In the genomic region with DNA sequence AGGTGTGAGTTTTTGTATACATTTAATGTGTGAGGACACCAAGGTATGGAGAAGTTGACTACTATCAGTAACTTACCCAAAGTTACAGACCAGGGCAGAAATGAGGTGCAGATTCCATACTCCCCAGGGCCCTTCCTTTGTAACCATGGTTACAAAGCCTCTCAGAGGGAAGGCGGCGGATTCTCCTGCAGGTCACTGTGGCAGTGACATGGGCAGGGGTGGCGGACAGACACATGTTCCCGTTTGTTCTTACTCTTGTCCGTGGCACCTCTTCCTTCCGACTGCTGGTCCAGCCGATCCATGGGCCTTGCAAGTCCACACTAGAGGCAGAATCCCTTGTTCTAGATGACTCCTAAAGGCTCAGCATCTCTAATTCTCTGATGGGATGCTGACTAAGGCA, we compare ENCODE assay signal across 17 cellular contexts. TPM values are rescaled to one million over a fixed set of nuclear protein-coding genes. Genes with fewer than 3 reads are reported as not detected.
"Had no signal": no experiment of that assay in that cellular context is flagged by ENCODE, and none has a peak within 500 bp of the region (broad histone marks: within the 10 kb centered on the region; RNA-seq: fewer than 3 reads in every experiment).

No MANE protein-coding gene starts in this region.

- H3K4me3 Mint-ChIP-seq: dendritic cell treated with granulocyte-macrophage colony-stimulating factor and Interleukin-4, amounts not matched to agents 40 ng/mL and 50 ng/mL, for 4 days; stimulated activated effector memory CD8-positive, alpha-beta T cell treated with anti-CD3 and anti-CD28 coated beads, Interleukin-12 subunit alpha, Interleukin-12 subunit beta, amount 100 ng/mL, for 72 hours; type B pancreatic cell had no signal

- H3K27me3 Mint-ChIP-seq: dendritic cell treated with granulocyte-macrophage colony-stimulating factor and Interleukin-4, amounts not matched to agents 40 ng/mL and 50 ng/mL, for 4 days had no signal

- H3K9me3 ChIP-seq: esophagus squamous epithelium had no signal

- H3K9me3 Mint-ChIP-seq: activated naive CD4-positive, alpha-beta T cell treated with anti-CD3 and anti-CD28 coated beads, Interleukin-2, amount 50 U/mL, for 72 hours; dendritic cell treated with granulocyte-macrophage colony-stimulating factor and Interleukin-4, amounts not matched to agents 40 ng/mL and 50 ng/mL, for 4 days; stimulated activated effector memory CD8-positive, alpha-beta T cell treated with anti-CD3 and anti-CD28 coated beads, Interleukin-12 subunit alpha, Interleukin-12 subunit beta, amount 100 ng/mL, for 72 hours; type B pancreatic cell had no signal

- H3K27ac Mint-ChIP-seq: activated naive CD4-positive, alpha-beta T cell treated with anti-CD3 and anti-CD28 coated beads, Interleukin-2, amount 50 U/mL, for 72 hours; stimulated activated effector memory CD8-positive, alpha-beta T cell treated with anti-CD3 and anti-CD28 coated beads, Interleukin-12 subunit alpha, Interleukin-12 subunit beta, amount 100 ng/mL, for 72 hours; type B pancreatic cell had no signal

- ATAC-seq: activated CD4-positive, CD25-positive, alpha-beta regulatory T cell treated with anti-CD3 and anti-CD28 coated beads, Interleukin-2, amount 50 U/mL, for 24 hours; activated naive CD4-positive, alpha-beta T cell treated with anti-CD3 and anti-CD28 coated beads, Interleukin-2, amount 50 U/mL, for 72 hours; stimulated activated effector memory CD8-positive, alpha-beta T cell treated with anti-CD3 and anti-CD28 coated beads, Interleukin-12 subunit alpha, Interleukin-12 subunit beta, amount 100 ng/mL, for 72 hours had no signal

- H3K36me3 Mint-ChIP-seq: activated naive CD4-positive, alpha-beta T cell treated with anti-CD3 and anti-CD28 coated beads, Interleukin-2, amount 50 U/mL, for 72 hours; stimulated activated effector memory CD8-positive, alpha-beta T cell treated with anti-CD3 and anti-CD28 coated beads, Interleukin-12 subunit alpha, Interleukin-12 subunit beta, amount 100 ng/mL, for 72 hours; type B pancreatic cell had no signal

- H3K36me3 ChIP-seq: brain microvascular endothelial cell, esophagus squamous epithelium had no signal

- H3K4me1 Mint-ChIP-seq: stimulated activated effector memory CD8-positive, alpha-beta T cell treated with anti-CD3 and anti-CD28 coated beads, Interleukin-12 subunit alpha, Interleukin-12 subunit beta, amount 100 ng/mL, for 72 hours had no signal

- DNase-seq: activated effector memory CD4-positive, alpha-beta T cell treated with Interleukin-2 at 50 U/mL for 16 hours; activated T-cell treated with anti-CD3 and anti-CD28 coated beads, Interleukin-2, amount 50 U/mL, for 1 hour; amniotic stem cell; brain microvascular endothelial cell; cerebellar nuclear complex; esophagus squamous epithelium; foreskin fibroblast; kidney; small intestine; T-helper 2 cell had no signal

- H3K27ac ChIP-seq: brain microvascular endothelial cell, esophagus squamous epithelium had no signal

- H3K4me3 ChIP-seq: esophagus squamous epithelium had no signal

RNA-seq across cellular contexts. Expression of a gene that starts 43.0 kb away (rescaled TPM):
- total RNA-seq: activated naive CD4-positive, alpha-beta T cell treated with anti-CD3 and anti-CD28 coated beads, Interleukin-2, amount 50 U/mL, for 72 hours; esophagus squamous epithelium; kidney; liver; myocyte had no signal
- polyA plus RNA-seq: liver had no signal
